In the genomic region with DNA sequence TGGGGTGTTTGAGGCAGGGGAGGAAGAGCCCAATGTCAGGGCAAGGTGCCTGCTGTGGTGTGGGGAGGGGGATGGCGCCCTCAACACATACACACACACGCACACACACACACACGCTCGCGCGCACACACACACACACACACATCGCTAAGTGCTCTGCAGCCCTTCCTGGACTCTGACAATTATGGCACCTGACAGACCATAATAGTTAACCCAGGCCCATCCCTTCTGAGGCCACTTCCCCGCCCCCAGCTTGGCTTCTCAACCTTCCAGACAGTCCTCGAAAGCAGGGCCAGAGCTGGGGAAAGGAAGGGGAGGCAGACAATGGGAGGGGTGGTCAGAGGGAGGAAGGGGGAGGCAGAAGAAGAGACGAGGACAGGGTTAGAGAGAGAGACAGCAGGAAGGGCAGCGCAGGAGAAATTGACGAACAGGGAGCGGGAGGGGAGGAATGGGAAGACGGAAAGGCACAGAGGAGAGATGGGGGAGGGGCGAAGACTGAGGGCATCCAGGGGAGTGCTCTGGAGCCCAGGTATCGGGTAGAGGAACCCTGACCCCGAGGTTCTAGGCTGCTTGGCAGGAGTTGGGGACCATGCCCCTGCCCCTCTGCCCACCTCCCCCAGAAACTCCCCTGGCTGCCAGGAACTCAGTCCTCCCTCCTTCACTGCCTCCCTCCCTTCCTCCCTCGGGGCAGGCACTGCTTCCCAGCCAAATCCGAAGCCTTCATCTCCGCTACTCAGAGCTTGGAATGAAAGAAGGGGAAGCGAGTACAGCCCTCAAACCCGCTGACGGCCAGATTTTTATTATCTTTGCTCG, we compare ENCODE assay signal across 13 cellular contexts.
DNase-seq lines count a peak whose midpoint lies in the region; ATAC-seq and TF ChIP-seq lines count a peak whose summit lies in the region.
"Had no signal": no experiment of that assay in that cellular context is flagged by ENCODE, and none has a peak within 500 bp of the region (broad histone marks: within the 10 kb centered on the region; RNA-seq: fewer than 3 reads in every experiment).

No MANE protein-coding gene starts in this region.

- peaks cover 5% of the 10 kb centered on the region; the same call in 1 of the 2 replicates for H3F3A ChIP-seq in DOHH2 (ENCODE audit: control insufficient read depth, insufficient read depth)

- H3K4me1 ChIP-seq in DOHH2 (ENCODE audit: control insufficient read depth, low read length) = peaks cover 42% of the 10 kb centered on the region
- peaks cover 14 to 15% of the 10 kb centered on the region in 2 donors for H3K4me1 ChIP-seq in mucosa of rectum (ENCODE audit: control insufficient read depth in 2 of 2, insufficient read depth in 2 of 2, low read length in 2 of 2)

- H3K9ac ChIP-seq in mucosa of rectum (ENCODE audit: low read depth in 1 of 2, low read length in 2 of 2) = peak overlapping the region; percentile 47 to 72

- DNase-seq in NCI-H1092 (lab: John Stamatoyannopoulos, UW) = peak; percentile 36
- DNase-seq in stimulated activated CD4-positive, alpha-beta T cell treated with anti-CD3 and anti-CD28 coated beads, Interleukin-15, amount 100 ng/mL, for 24 hours = no peak
- no peak for DNase-seq in stimulated activated CD4-positive, alpha-beta T cell treated with anti-CD3 and anti-CD28 coated beads, Interleukin-12 subunit alpha, Interleukin-12 subunit beta, amount 100 ng/mL, for 4 hours
- DNase-seq: activated B cell treated with CpG ODN at 0.5 μM for 24 hours; activated naive CD8-positive, alpha-beta T cell treated with anti-CD3 and anti-CD28 coated beads for 36 hours; left ventricle myocardium inferior; spleen had no signal

- H3K4me3 ChIP-seq in DOHH2 (ENCODE audit: low read length) (no peak overlapping the region), mucosa of rectum (ENCODE audit: low read length in 2 of 2) (peak overlapping the region; percentile 44 to 59)
- H3K4me3 ChIP-seq: left ventricle myocardium inferior, spleen had no signal

- no peaks in the 10 kb centered on the region for H4K20me1 ChIP-seq in DOHH2 (ENCODE audit: control insufficient read depth, insufficient read depth, low read depth, low read length)

- H3K27me3 ChIP-seq in DOHH2 (ENCODE audit: control insufficient read depth, low read length) (peaks cover 32% of the 10 kb centered on the region), mucosa of rectum (ENCODE audit: control insufficient read depth in 2 of 2, insufficient read depth in 2 of 2, low read length in 2 of 2) (peaks cover 0 to 7% of the 10 kb centered on the region in 2 donors)

- no peaks in the 10 kb centered on the region for H3K79me2 ChIP-seq in DOHH2 (ENCODE audit: control insufficient read depth, low read length)

- no peak for TF ChIP-seq CTCF in DOHH2 (IDR thresholded peaks at IDR 0.05; ENCODE audit: low read depth, low read length, poor library complexity, severe bottlenecking)
- no peak for TF ChIP-seq CTCF in VCaP (conservative IDR thresholded peaks at IDR 0.05)

- no peaks in the 10 kb centered on the region for H3K36me3 ChIP-seq in DOHH2 (ENCODE audit: control insufficient read depth, low read length)
- no peaks in the 10 kb centered on the region for H3K36me3 ChIP-seq in mucosa of rectum (ENCODE audit: control insufficient read depth in 2 of 2, insufficient read depth in 2 of 2, low read length in 2 of 2)
- H3K36me3 ChIP-seq: left ventricle myocardium inferior, spleen had no signal

- no peak for ATAC-seq in GM21367 (IDR thresholded peaks at IDR 0.05; ENCODE audit: unreplicated experiment)
- ATAC-seq in HG03097 (IDR thresholded peaks at IDR 0.05; ENCODE audit: low FRiP score, unreplicated experiment) = no peak

- peak overlapping the region; percentile 16; the same call in 1 of the 2 replicates for H3K4me2 ChIP-seq in DOHH2 (ENCODE audit: low read length)

- H3K9me2 ChIP-seq in DOHH2 (replicated peaks; ENCODE audit: control insufficient read depth, low read length) = no peaks in the 10 kb centered on the region

- H3K9me3 ChIP-seq in DOHH2 (ENCODE audit: control insufficient read depth, insufficient read depth, low read length) (no peaks in the 10 kb centered on the region), mucosa of rectum (ENCODE audit: control insufficient read depth in 2 of 2, low read length in 2 of 2) (no peaks in the 10 kb centered on the region)
- H3K9me3 ChIP-seq: left ventricle myocardium inferior, spleen had no signal

- H3K27ac ChIP-seq in DOHH2 (ENCODE audit: low read depth, low read length) (no peak overlapping the region), VCaP (peak overlapping the region; percentile 5; the same call in 1 of the 2 replicates), mucosa of rectum (ENCODE audit: low read depth in 2 of 2, low read length in 2 of 2) (peak overlapping the region; percentile 49 to 70)
- H3K27ac ChIP-seq: epithelial cell of prostate, left ventricle myocardium inferior, spleen had no signal
